Comparison of ENCODE assay signal across 8 cellular contexts in the genomic region with DNA sequence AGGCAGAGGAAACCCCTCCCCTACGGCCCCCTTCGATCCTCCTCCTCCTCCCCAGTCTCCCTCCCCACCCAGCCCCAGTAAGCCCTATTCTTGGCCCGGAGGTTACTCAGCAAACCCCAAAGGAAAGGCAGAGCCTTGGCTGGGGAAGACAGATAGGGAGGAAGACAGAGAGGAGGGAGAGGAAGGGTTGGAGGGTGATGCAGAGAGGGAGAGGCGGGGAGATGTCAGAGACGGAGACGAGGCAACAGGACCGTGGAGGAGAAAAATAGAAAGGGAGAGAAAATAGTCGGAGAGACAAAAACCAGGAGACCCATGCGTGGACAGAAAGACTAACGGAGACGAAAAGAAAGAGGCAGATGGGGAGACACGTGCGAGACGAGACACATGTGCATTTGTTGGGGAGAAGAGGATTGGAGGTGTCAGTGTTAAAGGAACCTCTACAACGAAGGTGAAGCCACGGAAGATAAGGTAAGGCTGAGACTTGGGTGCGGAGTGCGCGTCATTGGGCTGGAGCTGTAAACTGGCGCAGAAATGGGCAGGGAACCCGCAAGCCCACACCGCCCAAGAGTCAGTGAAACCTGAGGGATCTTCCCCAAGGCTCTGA. TPM values are rescaled to one million over a fixed set of nuclear protein-coding genes. Genes with fewer than 3 reads are reported as not detected.
DNase-seq lines count a peak whose midpoint lies in the region; ATAC-seq and TF ChIP-seq lines count a peak whose summit lies in the region.

No MANE protein-coding gene starts in this region.

- in situ Hi-C loops in G401 (cut with HindIII; ENCODE audit: low sequenced_read_pairs) = no loop called here

- intact Hi-C loops in CD14-positive monocyte (cut with micrococcal nuclease) = loop anchor here (5.0 to 10.0 kb wide), 5 partner anchors 34 to 174 kb away; a partner anchor contains a TSS
- intact Hi-C loops in testis (cut with DNase I; ENCODE audit: low total_unique reads) = no loop called here

- peaks cover 30 to 52% of the 10 kb centered on the region in 2 donors for H3K36me3 Mint-ChIP-seq in CD14-positive monocyte
- peaks cover 6% of the 10 kb centered on the region for H3K36me3 Mint-ChIP-seq in activated naive CD4-positive, alpha-beta T cell treated with anti-CD3 and anti-CD28 coated beads, Interleukin-2, amount 50 U/mL, for 24 hours

- no peak overlapping the region for H3K27ac ChIP-seq in iPS-20b (ENCODE audit: low read length)
- peak overlapping the region in 1 of 2 donors; percentile 91 for H3K27ac ChIP-seq in testis

- H3K4me3 ChIP-seq in iPS-20b (ENCODE audit: low read length) (peak overlapping the region; percentile 72), testis (peak overlapping the region; percentile 68 to 69)

- H3K9me3 ChIP-seq in iPS-20b (ENCODE audit: insufficient read depth, low read depth, low read length) (no peaks in the 10 kb centered on the region), testis (no peaks in the 10 kb centered on the region)

- H3K27me3 ChIP-seq in iPS-20b (ENCODE audit: insufficient read depth, low read length) (peaks cover 55% of the 10 kb centered on the region), testis (no peaks in the 10 kb centered on the region)

- DNase-seq in CD14-positive monocyte (ENCODE audit: low spot score) (no peak), testis (no peak), G401 (ENCODE audit: low spot score) (no peak), NCI-H446 (lab: John Stamatoyannopoulos, UW) (no peak), NCI-H2081 (lab: John Stamatoyannopoulos, UW) (no peak)

- H3K4me3 Mint-ChIP-seq in CD14-positive monocyte = peak overlapping the region; percentile 94 to 100
- peak overlapping the region; percentile 95 for H3K4me3 Mint-ChIP-seq in activated naive CD4-positive, alpha-beta T cell treated with anti-CD3 and anti-CD28 coated beads, Interleukin-2, amount 50 U/mL, for 24 hours

- TF ChIP-seq POLR2A in testis (IDR thresholded peaks at IDR 0.05) = no peak

- no peak overlapping the region for H3K9ac ChIP-seq in iPS-20b (ENCODE audit: low read depth, low read length)

- H3K9me3 Mint-ChIP-seq in CD14-positive monocyte = peaks cover 0 to 2% (median 0%) of the 10 kb centered on the region in 7 donors
- no peaks in the 10 kb centered on the region for H3K9me3 Mint-ChIP-seq in activated naive CD4-positive, alpha-beta T cell treated with anti-CD3 and anti-CD28 coated beads, Interleukin-2, amount 50 U/mL, for 24 hours

- H3K36me3 ChIP-seq in iPS-20b (ENCODE audit: insufficient read depth, low read depth, low read length) = no peaks in the 10 kb centered on the region
- H3K36me3 ChIP-seq in testis (ENCODE audit: low read depth, missing control alignments) = no peaks in the 10 kb centered on the region

- 4 to 10% methylated on average over 22 of the region's 22 CpGs for WGBS in testis, 2 donors

- H3K27me3 Mint-ChIP-seq in CD14-positive monocyte (ENCODE audit: low read depth in 3 of 3) = peaks cover 0 to 1% (median 0%) of the 10 kb centered on the region in 3 donors
- H3K27me3 Mint-ChIP-seq in activated naive CD4-positive, alpha-beta T cell treated with anti-CD3 and anti-CD28 coated beads, Interleukin-2, amount 50 U/mL, for 24 hours = no peaks in the 10 kb centered on the region

- ATAC-seq in HG02759 (IDR thresholded peaks at IDR 0.05; ENCODE audit: unreplicated experiment) = peak; percentile 4

- no peak for TF ChIP-seq CTCF in CD14-positive monocyte (IDR thresholded peaks at IDR 0.05)
- TF ChIP-seq CTCF in testis (IDR thresholded peaks at IDR 0.05) = no peak

- peaks cover 50% of the 10 kb centered on the region for H3K4me1 Mint-ChIP-seq in CD14-positive monocyte
- H3K4me1 Mint-ChIP-seq in activated naive CD4-positive, alpha-beta T cell treated with anti-CD3 and anti-CD28 coated beads, Interleukin-2, amount 50 U/mL, for 24 hours = peaks cover 48% of the 10 kb centered on the region

- H3K4me1 ChIP-seq in iPS-20b (ENCODE audit: insufficient read depth, low read length) (peaks cover 4% of the 10 kb centered on the region; the same call in 1 of the 2 replicates), testis (peaks cover 8% of the 10 kb centered on the region)

- peak overlapping the region; percentile 84 to 98 (median 96) for H3K27ac Mint-ChIP-seq in CD14-positive monocyte
- H3K27ac Mint-ChIP-seq in activated naive CD4-positive, alpha-beta T cell treated with anti-CD3 and anti-CD28 coated beads, Interleukin-2, amount 50 U/mL, for 24 hours = peak overlapping the region; percentile 80

RNA-seq across cellular contexts. Expression of a gene that starts 2.9 kb away (rescaled TPM):
- polyA plus RNA-seq in CD14-positive monocyte (10 to 100 TPM; 30.6 to 42.2 TPM), testis (ENCODE audit: insufficient read depth, low read depth, low replicate concordance) (19.8 TPM)
- total RNA-seq in testis = 10 to 100 TPM; 12.7 to 17.0 TPM
- 5.7 and 10.1 TPM in 2 replicates for total RNA-seq in G401 (2014; rRNA removed; shearing (Covaris generic))

RNA-seq across cellular contexts. Expression of a gene that starts 13.1 kb away (rescaled TPM):
- polyA plus RNA-seq in CD14-positive monocyte (10 to 100 TPM; 25.1 to 32.5 TPM), testis (ENCODE audit: insufficient read depth, low read depth, low replicate concordance) (14.6 TPM)
- total RNA-seq in testis = 10 to 100 TPM in 1 of 2 donors, 1 to 10 TPM in 1; 6.7 to 13.5 TPM
- total RNA-seq in G401 (2014; rRNA removed; shearing (Covaris generic)) = 11.1 and 18.4 TPM in 2 replicates

RNA-seq across cellular contexts. Expression of a gene that starts 25.5 kb away (rescaled TPM):
- polyA plus RNA-seq in CD14-positive monocyte (10 to 100 TPM; 29.1 to 34.9 TPM), testis (ENCODE audit: insufficient read depth, low read depth, low replicate concordance) (33.2 TPM)
- total RNA-seq in testis = 10 to 100 TPM; 17.0 to 32.9 TPM
- 0.25 and 1.2 TPM in 2 replicates for total RNA-seq in G401 (2014; rRNA removed; shearing (Covaris generic))

RNA-seq across cellular contexts. Expression of a gene that starts 40.9 kb away (rescaled TPM):
- polyA plus RNA-seq in CD14-positive monocyte (10 to 100 TPM in 1 of 2 donors, 1 to 10 TPM in 1; 8.8 to 13.0 TPM), testis (ENCODE audit: insufficient read depth, low read depth, low replicate concordance) (57.8 TPM)
- total RNA-seq in testis = 10 to 100 TPM; 36.2 to 40.2 TPM
- 9.3 and 12.3 TPM in 2 replicates for total RNA-seq in G401 (2014; rRNA removed; shearing (Covaris generic))

RNA-seq across cellular contexts. Expression of a gene that starts 46.3 kb away (rescaled TPM):
- polyA plus RNA-seq in CD14-positive monocyte = 10 to 100 TPM; 40.5 to 58.7 TPM
- 10 to 100 TPM; 19.1 to 23.8 TPM for total RNA-seq in testis
- polyA plus RNA-seq in testis (ENCODE audit: insufficient read depth, low read depth, low replicate concordance) = 28.0 TPM
- total RNA-seq in G401 (2014; rRNA removed; shearing (Covaris generic)) = 57.0 and 71.8 TPM in 2 replicates
